ENCODE assay signal across 15 cellular contexts in the genomic region with DNA sequence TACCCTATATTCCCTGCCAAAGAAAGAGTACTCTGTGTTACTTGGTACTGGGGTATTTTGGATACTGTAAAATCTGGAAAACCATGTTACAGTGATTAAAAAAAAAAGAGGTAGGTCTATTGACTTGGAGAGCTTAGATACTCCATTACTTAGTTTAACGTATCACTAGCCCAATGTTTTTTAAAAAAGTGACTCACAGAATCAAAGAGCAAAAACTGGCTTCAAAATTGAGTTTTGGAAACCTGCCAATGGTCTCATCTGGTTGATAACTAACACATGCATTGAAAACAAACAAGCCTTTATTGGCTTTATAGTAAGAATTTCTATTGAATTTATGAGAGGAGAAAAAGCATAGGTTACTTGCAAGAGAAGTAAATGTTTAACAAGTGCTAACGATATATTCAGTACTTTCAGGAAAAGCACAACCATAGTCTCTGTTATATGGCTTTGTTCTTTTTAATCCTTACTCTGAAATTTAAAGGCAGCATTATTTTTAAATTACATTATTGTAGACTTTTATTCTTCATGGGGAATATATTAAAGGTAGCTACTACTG.
DNase-seq lines count a peak whose midpoint lies in the region; ATAC-seq and TF ChIP-seq lines count a peak whose summit lies in the region.
"Had no signal": no experiment of that assay in that cellular context is flagged by ENCODE, and none has a peak within 500 bp of the region (broad histone marks: within the 10 kb centered on the region; RNA-seq: fewer than 3 reads in every experiment).

No MANE protein-coding gene starts in this region.

- POLR2A ChIA-PET in A673 (lab: Charles Lee; ENCODE audit: low non-redundant PET), result no interaction called here

- DNase-seq in A673 (ENCODE audit: low spot score) (peak; percentile 29), HT-29 (ENCODE audit: low spot score) (peak; percentile 12), astrocyte of the cerebellum (ENCODE audit: low read depth) (peak; percentile 3), foreskin melanocyte (peak; percentile 81), MM.1S (no peak), GDM1 (lab: John Stamatoyannopoulos, UW) (no peak)
- DNase-seq in activated CD4-positive, alpha-beta T cell treated with anti-CD3 and anti-CD28 coated beads, Interleukin-2, amount 50 U/mL, for 1 hour, result no peak
- DNase-seq: activated CD4-positive, CD25-positive, alpha-beta regulatory T cell treated with anti-CD3 and anti-CD28 coated beads, Interleukin-2, amount 50 U/mL, for 72 hours; activated naive CD8-positive, alpha-beta T cell treated with anti-CD3 and anti-CD28 coated beads, Interleukin-2, amount 10 ng/mL, durations not matched to agents 7 days and 5 days; activated T-cell treated with anti-CD3 and anti-CD28 coated beads, Interleukin-2, amount 50 U/mL, for 1 hour; Caco-2; NCI-H1436; Peyer's patch; posterior cingulate gyrus had no signal

- H3F3A ChIP-seq in MM.1S (ENCODE audit: insufficient read depth, low read length), result no peaks in the 10 kb centered on the region

- H3K9me3 ChIP-seq in A673 (ENCODE audit: low read depth, low read length, poor library complexity, severe bottlenecking), result no peaks in the 10 kb centered on the region
- H3K9me3 ChIP-seq in MM.1S (replicated peaks; ENCODE audit: insufficient read depth, low read length), result no peaks in the 10 kb centered on the region
- H3K9me3 ChIP-seq: Caco-2, Peyer's patch had no signal

- in situ Hi-C loops in astrocyte of the cerebellum (cut with HindIII; ENCODE audit: low sequenced_read_pairs), result no loop called here

- no peak overlapping the region for H3K4me3 ChIP-seq in A673 (ENCODE audit: low read depth, low read length, poor library complexity, severe bottlenecking)
- H3K4me3 ChIP-seq in astrocyte of the cerebellum (ENCODE audit: low read depth, low read length), result no peak overlapping the region
- no peak overlapping the region for H3K4me3 ChIP-seq in MM.1S (ENCODE audit: low read length)
- H3K4me3 ChIP-seq: Peyer's patch had no signal

- no peak overlapping the region for H3K9ac ChIP-seq in MM.1S (ENCODE audit: low read length)

- no peak overlapping the region for H3K4me2 ChIP-seq in MM.1S (ENCODE audit: low read depth, low read length)

- H4K20me1 ChIP-seq in MM.1S (ENCODE audit: insufficient read depth, low read length), result no peaks in the 10 kb centered on the region

- H3K27me3 ChIP-seq in A673 (replicated peaks; ENCODE audit: insufficient read depth, low read depth, low read length, poor library complexity) (no peaks in the 10 kb centered on the region), MM.1S (replicated peaks; ENCODE audit: insufficient read depth, low read length) (no peaks in the 10 kb centered on the region)
- H3K27me3 ChIP-seq: Peyer's patch had no signal

- CTCF ChIA-PET in A673 (lab: Charles Lee), result no interaction called here

- H3K27ac ChIP-seq in A673 (ENCODE audit: low read depth, low read length, poor library complexity, severe bottlenecking), result no peak overlapping the region
- no peak overlapping the region for H3K27ac ChIP-seq in MM.1S (ENCODE audit: low read length)
- H3K27ac ChIP-seq: Peyer's patch had no signal

- H3K4me1 ChIP-seq in A673 (ENCODE audit: insufficient read depth, low read length, poor library complexity, severe bottlenecking), result no peaks in the 10 kb centered on the region
- no peaks in the 10 kb centered on the region for H3K4me1 ChIP-seq in MM.1S (ENCODE audit: low read length)
- H3K4me1 ChIP-seq: Caco-2, Peyer's patch had no signal

- BruUV-seq in A673 (replicated peaks; lab: Mats Ljungman, UMichigan), result no TSS peak

- H3K36me3 ChIP-seq in A673 (ENCODE audit: insufficient read depth, low read length, poor library complexity, severe bottlenecking), result no peaks in the 10 kb centered on the region
- H3K36me3 ChIP-seq in MM.1S (replicated peaks; ENCODE audit: insufficient read depth, low read length), result no peaks in the 10 kb centered on the region
- H3K36me3 ChIP-seq: Peyer's patch had no signal

- no peaks in the 10 kb centered on the region for H3K9me2 ChIP-seq in MM.1S (replicated peaks; ENCODE audit: insufficient read depth, low read length)

- H3K79me2 ChIP-seq in MM.1S (ENCODE audit: low read length), result no peaks in the 10 kb centered on the region

- TF ChIP-seq CTCF in A673 (conservative IDR thresholded peaks at IDR 0.05; ENCODE audit: low read depth, low read length), result no peak
- TF ChIP-seq CTCF in astrocyte of the cerebellum (IDR thresholded peaks at IDR 0.05; ENCODE audit: low read depth, low read length, missing control alignments), result no peak
- TF ChIP-seq CTCF in MM.1S (IDR thresholded peaks at IDR 0.05; ENCODE audit: low read length), result no peak

- H2AFZ ChIP-seq in MM.1S (ENCODE audit: low read length), result no peak overlapping the region

- no peak for ATAC-seq in GM21737 (IDR thresholded peaks at IDR 0.05; ENCODE audit: unreplicated experiment)

- intact Hi-C loops in A673 (cut with micrococcal nuclease; ENCODE audit: unreplicated experiment), result no loop called here

Comparison
In these comparisons a context has a peak if more than half of its experiments do, and no peak if none do; other contexts are left out.
1. DNase-seq: peak in A673 (single experiment), HT-29 (single experiment), astrocyte of the cerebellum (single experiment) and foreskin melanocyte (single experiment); none in activated CD4-positive, alpha-beta T cell treated with anti-CD3 and anti-CD28 coated beads, Interleukin-2, amount 50 U/mL, for 1 hour (single experiment), MM.1S (single experiment) and GDM1 (single experiment).